In the genomic region with DNA sequence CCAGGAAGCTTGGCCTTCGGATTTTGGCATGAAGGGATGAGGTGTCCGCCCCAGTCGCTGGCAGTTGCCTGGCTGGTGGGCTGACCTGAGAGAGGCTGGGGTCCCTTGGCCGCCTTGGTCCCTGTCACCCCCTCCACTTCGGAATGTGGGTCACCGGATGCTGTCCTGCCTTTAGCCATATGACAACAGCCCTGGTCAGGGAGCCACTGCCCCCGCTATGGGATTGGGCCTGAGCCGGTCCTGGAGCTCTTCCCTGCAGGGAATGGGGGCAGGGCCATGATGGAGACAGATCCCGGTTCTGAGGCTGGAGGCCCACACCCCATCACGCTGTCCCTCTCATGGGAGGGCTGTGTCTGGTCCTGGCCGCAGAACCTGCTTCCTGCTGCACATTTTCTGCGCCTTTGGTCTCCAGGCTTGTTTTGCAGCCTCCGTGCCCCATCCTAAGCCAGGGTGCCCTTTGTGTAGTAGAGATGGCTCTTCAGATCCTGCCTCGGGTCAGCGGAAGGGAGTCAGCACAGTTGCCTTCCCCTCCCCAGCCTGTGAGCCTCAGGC, we compare ENCODE assay signal across 28 cellular contexts. TPM values are rescaled to one million over a fixed set of nuclear protein-coding genes. Genes with fewer than 3 reads are reported as not detected.
DNase-seq lines count a peak whose midpoint lies in the region; ATAC-seq and TF ChIP-seq lines count a peak whose summit lies in the region.
"Had no signal": no experiment of that assay in that cellular context is flagged by ENCODE, and none has a peak within 500 bp of the region (broad histone marks: within the 10 kb centered on the region; RNA-seq: fewer than 3 reads in every experiment).

No MANE protein-coding gene starts in this region.

- peak overlapping the region; percentile 25 for H3K27ac Mint-ChIP-seq in activated CD4-positive, alpha-beta T cell treated with anti-CD3 and anti-CD28 coated beads, Interleukin-2, amount 10 ng/mL, durations not matched to agents 7 days and 5 days
- peak overlapping the region; percentile 40 to 82 (median 68) for H3K27ac Mint-ChIP-seq in nephron
- H3K27ac Mint-ChIP-seq in stimulated activated effector memory CD8-positive, alpha-beta T cell treated with anti-CD3 and anti-CD28 coated beads, Interleukin-12 subunit alpha, Interleukin-12 subunit beta, amount 100 ng/mL, for 72 hours = peak overlapping the region; percentile 72
- H3K27ac Mint-ChIP-seq: activated T-helper 1 cell treated with anti-CD3 and anti-CD28 coated beads, Interleukin-12 subunit alpha, Interleukin-12 subunit beta, Interleukin-2, Interleukin-4 antibody, amounts not matched to agents 30 ng/mL and 10 ng/mL and 1 ng/mL, durations not matched to agents 14 hours and 24 hours and 36 hours; HFFc6; T-cell; WTC11 had no signal

- peaks cover 65% of the 10 kb centered on the region for H3K36me3 Mint-ChIP-seq in activated CD4-positive, alpha-beta T cell treated with anti-CD3 and anti-CD28 coated beads, Interleukin-2, amount 10 ng/mL, durations not matched to agents 7 days and 5 days (ENCODE audit: low read depth)
- H3K36me3 Mint-ChIP-seq in nephron (ENCODE audit: low read depth) = peaks cover 77% of the 10 kb centered on the region
- peaks cover 100% of the 10 kb centered on the region for H3K36me3 Mint-ChIP-seq in stimulated activated effector memory CD8-positive, alpha-beta T cell treated with anti-CD3 and anti-CD28 coated beads, Interleukin-12 subunit alpha, Interleukin-12 subunit beta, amount 100 ng/mL, for 72 hours

- no peak for TF ChIP-seq CTCF in nephron (IDR thresholded peaks at IDR 0.05; ENCODE audit: unreplicated experiment in 3 of 3)

- H3K9me3 Mint-ChIP-seq in activated CD4-positive, alpha-beta T cell treated with anti-CD3 and anti-CD28 coated beads, Interleukin-2, amount 10 ng/mL, durations not matched to agents 7 days and 5 days = no peaks in the 10 kb centered on the region
- no peaks in the 10 kb centered on the region for H3K9me3 Mint-ChIP-seq in nephron
- H3K9me3 Mint-ChIP-seq in stimulated activated effector memory CD8-positive, alpha-beta T cell treated with anti-CD3 and anti-CD28 coated beads, Interleukin-12 subunit alpha, Interleukin-12 subunit beta, amount 100 ng/mL, for 72 hours = no peaks in the 10 kb centered on the region
- H3K9me3 Mint-ChIP-seq: activated naive CD4-positive, alpha-beta T cell treated with anti-CD3 and anti-CD28 coated beads, Interleukin-2, amount 10 ng/mL, durations not matched to agents 7 days and 5 days; activated T-helper 1 cell treated with anti-CD3 and anti-CD28 coated beads, Interleukin-12 subunit alpha, Interleukin-12 subunit beta, Interleukin-2, Interleukin-4 antibody, amounts not matched to agents 30 ng/mL and 10 ng/mL and 1 ng/mL, durations not matched to agents 14 hours and 24 hours and 36 hours; HFFc6; T-cell; type B pancreatic cell; WTC11 had no signal

- no peak overlapping the region for H3K4me3 Mint-ChIP-seq in activated CD4-positive, alpha-beta T cell treated with anti-CD3 and anti-CD28 coated beads, Interleukin-2, amount 10 ng/mL, durations not matched to agents 7 days and 5 days
- no peak overlapping the region for H3K4me3 Mint-ChIP-seq in nephron
- H3K4me3 Mint-ChIP-seq in stimulated activated effector memory CD8-positive, alpha-beta T cell treated with anti-CD3 and anti-CD28 coated beads, Interleukin-12 subunit alpha, Interleukin-12 subunit beta, amount 100 ng/mL, for 72 hours = no peak overlapping the region
- H3K4me3 Mint-ChIP-seq: activated naive CD4-positive, alpha-beta T cell treated with anti-CD3 and anti-CD28 coated beads, Interleukin-2, amount 10 ng/mL, durations not matched to agents 7 days and 5 days; activated T-helper 1 cell treated with anti-CD3 and anti-CD28 coated beads, Interleukin-12 subunit alpha, Interleukin-12 subunit beta, Interleukin-2, Interleukin-4 antibody, amounts not matched to agents 30 ng/mL and 10 ng/mL and 1 ng/mL, durations not matched to agents 14 hours and 24 hours and 36 hours; HFFc6; T-cell; type B pancreatic cell; WTC11 had no signal

- DNase-seq in activated CD4-positive, alpha-beta T cell treated with anti-CD3 and anti-CD28 coated beads, Interleukin-2, amount 10 ng/mL, durations not matched to agents 7 days and 5 days = no peak
- DNase-seq in activated CD4-positive, alpha-beta T cell treated with anti-CD3 and anti-CD28 coated beads for 4 hours = no peak
- DNase-seq in stimulated activated effector memory CD8-positive, alpha-beta T cell treated with anti-CD3 and anti-CD28 coated beads, Interleukin-12 subunit alpha, Interleukin-12 subunit beta, amount 100 ng/mL, for 72 hours (ENCODE audit: low spot score in 2 of 2) = no peak
- no peak for DNase-seq in ecto neural progenitor cell (ENCODE audit: low spot score)
- DNase-seq: activated CD4-positive, alpha-beta T cell treated with anti-CD3 and anti-CD28 coated beads, Interleukin-2, amount 50 U/mL, for 4 hours; activated naive CD4-positive, alpha-beta T cell treated with anti-CD3 and anti-CD28 coated beads, Interleukin-2, amount 10 ng/mL, durations not matched to agents 7 days and 5 days; amygdala; colonic mucosa; DND-41; effector CD8-positive, alpha-beta T cell; GF-D8; GOT3; HFFc6; left ventricle myocardium inferior; NCI-H1048; NCI-H446 treated with DMSO at 0.1 percent for 48 hours; NCI-H82; stimulated activated CD4-positive, alpha-beta T cell treated with anti-CD3 and anti-CD28 coated beads, Interleukin-4, amount 100 ng/mL, for 24 hours; T-cell had no signal

- no peaks in the 10 kb centered on the region for H3K27me3 Mint-ChIP-seq in activated CD4-positive, alpha-beta T cell treated with anti-CD3 and anti-CD28 coated beads, Interleukin-2, amount 10 ng/mL, durations not matched to agents 7 days and 5 days
- no peaks in the 10 kb centered on the region for H3K27me3 Mint-ChIP-seq in nephron (ENCODE audit: low read depth)
- H3K27me3 Mint-ChIP-seq: activated naive CD4-positive, alpha-beta T cell treated with anti-CD3 and anti-CD28 coated beads, Interleukin-2, amount 10 ng/mL, durations not matched to agents 7 days and 5 days; T-cell; type B pancreatic cell had no signal

- CTCF ChIA-PET in activated CD4-positive, alpha-beta T cell treated with anti-CD3 and anti-CD28 coated beads, Interleukin-2, amount 10 ng/mL, durations not matched to agents 7 days and 5 days (lab: Charles Lee) = interaction anchor here (0.8 kb wide), 1 partner anchor 123 kb away, joined by 3 read pairs; no protein-coding TSS in a partner anchor

- no peak for ATAC-seq in stimulated activated effector memory CD8-positive, alpha-beta T cell treated with anti-CD3 and anti-CD28 coated beads, Interleukin-12 subunit alpha, Interleukin-12 subunit beta, amount 100 ng/mL, for 72 hours
- ATAC-seq in HG03108 (IDR thresholded peaks at IDR 0.05; ENCODE audit: unreplicated experiment) (no peak), GM19023 (IDR thresholded peaks at IDR 0.05; ENCODE audit: unreplicated experiment) (no peak)
- ATAC-seq: K562, T-cell, WTC11 had no signal

- POLR2A ChIA-PET in activated CD4-positive, alpha-beta T cell treated with anti-CD3 and anti-CD28 coated beads, Interleukin-2, amount 10 ng/mL, durations not matched to agents 7 days and 5 days (lab: Charles Lee) = no interaction called here

- H3K27ac ChIP-seq in angular gyrus (ENCODE audit: low read depth, low read length) = peak overlapping the region; percentile 32
- H3K27ac ChIP-seq: breast epithelium, colonic mucosa, left ventricle myocardium inferior had no signal

- H3K4me1 Mint-ChIP-seq in activated CD4-positive, alpha-beta T cell treated with anti-CD3 and anti-CD28 coated beads, Interleukin-2, amount 10 ng/mL, durations not matched to agents 7 days and 5 days = peaks cover 14% of the 10 kb centered on the region
- H3K4me1 Mint-ChIP-seq in nephron = peaks cover 24% of the 10 kb centered on the region
- H3K4me1 Mint-ChIP-seq in stimulated activated effector memory CD8-positive, alpha-beta T cell treated with anti-CD3 and anti-CD28 coated beads, Interleukin-12 subunit alpha, Interleukin-12 subunit beta, amount 100 ng/mL, for 72 hours = peaks cover 24% of the 10 kb centered on the region
- H3K4me1 Mint-ChIP-seq: WTC11 had no signal

RNA-seq across cellular contexts. Expression of a gene that starts 22.6 kb away (rescaled TPM):
- 10 to 100 TPM; 77.1 to 82.2 TPM for total RNA-seq in activated CD4-positive, alpha-beta T cell treated with anti-CD3 and anti-CD28 coated beads, Interleukin-2, amount 10 ng/mL, durations not matched to agents 7 days and 5 days
